16 cellular contexts compared by ENCODE assay signal in the genomic region with DNA sequence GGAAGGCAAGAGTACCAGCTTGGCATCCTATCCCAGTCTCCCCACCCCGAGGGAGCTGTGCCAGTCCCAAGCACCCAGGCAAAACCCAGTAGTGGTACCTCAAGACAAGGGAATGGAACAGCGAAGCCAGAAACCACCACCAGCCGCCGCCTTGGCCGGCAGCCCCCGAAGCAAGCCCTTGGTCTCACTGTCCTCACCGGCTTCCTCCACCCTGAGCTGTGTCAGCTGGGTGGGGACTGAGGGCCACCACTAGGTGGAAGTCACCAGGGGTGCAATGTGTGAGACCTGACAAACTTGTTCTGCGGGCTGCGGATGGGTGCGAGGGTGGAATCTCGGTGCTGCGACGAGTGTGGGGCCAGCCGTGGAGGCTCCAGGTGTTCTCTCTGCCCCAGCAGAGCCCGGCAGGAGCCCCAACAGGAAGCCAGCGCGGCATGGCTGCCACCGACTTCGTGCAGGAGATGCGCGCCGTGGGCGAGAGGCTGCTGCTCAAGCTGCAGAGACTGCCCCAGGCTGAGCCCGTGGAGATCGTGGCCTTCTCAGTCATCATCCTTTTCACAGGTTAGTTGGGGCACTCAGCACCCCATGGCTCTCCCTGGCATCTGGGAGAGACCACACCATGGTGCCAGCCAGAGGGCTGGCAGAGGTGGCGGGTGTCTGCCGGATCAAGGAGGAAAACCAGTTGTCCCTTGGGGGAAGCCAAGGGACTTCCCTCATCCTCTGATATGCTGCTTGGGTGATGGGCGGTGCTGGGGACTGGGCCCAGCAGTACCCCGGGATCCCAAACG. TPM values are rescaled to one million over a fixed set of nuclear protein-coding genes. Genes with fewer than 3 reads are reported as not detected.
DNase-seq lines count a peak whose midpoint lies in the region; ATAC-seq and TF ChIP-seq lines count a peak whose summit lies in the region.
"Had no signal": no experiment of that assay in that cellular context is flagged by ENCODE, and none has a peak within 500 bp of the region (broad histone marks: within the 10 kb centered on the region; RNA-seq: fewer than 3 reads in every experiment).

No MANE protein-coding gene starts in this region.

- H3K4me1 Mint-ChIP-seq in WTC11, result peaks cover 18% of the 10 kb centered on the region
- H3K4me1 Mint-ChIP-seq: CD4-positive, CD25-positive, alpha-beta regulatory T cell had no signal

- 0 out of 2 replicates have a peak overlapping the region, but pooled peaks have one; percentile 32 for H3K27ac Mint-ChIP-seq in WTC11
- H3K27ac Mint-ChIP-seq: activated T-helper 1 cell treated with anti-CD3 and anti-CD28 coated beads, Interleukin-12 subunit alpha, Interleukin-12 subunit beta, Interleukin-2, Interleukin-4 antibody, amounts not matched to agents 30 ng/mL and 10 ng/mL and 1 ng/mL, durations not matched to agents 14 hours and 24 hours and 36 hours; CD4-positive, CD25-positive, alpha-beta regulatory T cell; GM23338 had no signal

- POLR2A ChIA-PET in WTC11 (lab: Charles Lee), result no interaction called here

- no peaks in the 10 kb centered on the region for H3K9me3 Mint-ChIP-seq in WTC11
- H3K9me3 Mint-ChIP-seq: activated T-helper 1 cell treated with anti-CD3 and anti-CD28 coated beads, Interleukin-12 subunit alpha, Interleukin-12 subunit beta, Interleukin-2, Interleukin-4 antibody, amounts not matched to agents 30 ng/mL and 10 ng/mL and 1 ng/mL, durations not matched to agents 14 hours and 24 hours and 36 hours; GM23338 had no signal

- 45 to 67% methylated on average over 9 to 10 of the region's 30 CpGs for WGBS in thyroid gland, 2 donors

- H3K27me3 ChIP-seq in H7 (ENCODE audit: control insufficient read depth, insufficient read depth, low read length) (no peaks in the 10 kb centered on the region), thyroid gland (no peaks in the 10 kb centered on the region)

- H3K4me3 ChIP-seq in H7 (ENCODE audit: insufficient read depth, low read depth, low read length) (no peak overlapping the region), thyroid gland (replicated peaks in 1 of 3) (peak overlapping the region in 2 of 3 donors; percentile 8 to 15)
- H3K4me3 ChIP-seq: GM23338 had no signal

- H3K36me3 Mint-ChIP-seq in WTC11, result no peaks in the 10 kb centered on the region

- H3K9me3 ChIP-seq in thyroid gland, result no peaks in the 10 kb centered on the region

- peaks cover 66 to 96% of the 10 kb centered on the region in 2 donors for H3K4me1 ChIP-seq in thyroid gland

- peak in 1 of 2 donors; percentile 79 for TF ChIP-seq POLR2A in thyroid gland (IDR thresholded peaks at IDR 0.05)

- intact Hi-C loops in thyroid gland (cut with DNase I), result no loop called here

- DNase-seq in H7, result peak; percentile 56
- DNase-seq in WTC11 (ENCODE audit: low spot score), result no peak
- peak; percentile 49 for DNase-seq in left lobe of liver (ENCODE audit: low spot score)
- DNase-seq in thyroid gland, result peak; percentile 97
- DNase-seq in NCI-H2081 (lab: John Stamatoyannopoulos, UW), result no peak
- no peak for DNase-seq in anterior cingulate cortex (lab: John Stamatoyannopoulos, UW)
- DNase-seq: activated CD4-positive, alpha-beta T cell treated with anti-CD3 and anti-CD28 coated beads, Interleukin-2, amount 50 U/mL, for 4 hours; CD4-positive, CD25-positive, alpha-beta regulatory T cell; GF-D8; NCI-H1436; NCI-H526 treated with DMSO at 0.1 percent for 48 hours; T1000 had no signal

- no peak overlapping the region for H3K4me3 Mint-ChIP-seq in WTC11
- H3K4me3 Mint-ChIP-seq: activated T-helper 1 cell treated with anti-CD3 and anti-CD28 coated beads, Interleukin-12 subunit alpha, Interleukin-12 subunit beta, Interleukin-2, Interleukin-4 antibody, amounts not matched to agents 30 ng/mL and 10 ng/mL and 1 ng/mL, durations not matched to agents 14 hours and 24 hours and 36 hours; CD4-positive, CD25-positive, alpha-beta regulatory T cell; GM23338 had no signal

- ATAC-seq in WTC11 (no peak), left lobe of liver (no peak), HG03025 (IDR thresholded peaks at IDR 0.05; ENCODE audit: low FRiP score, unreplicated experiment) (no peak)
- ATAC-seq: GM23338 had no signal

- peak overlapping the region; percentile 96 to 98 (median 97) for H3K27ac ChIP-seq in thyroid gland

- H3K27me3 Mint-ChIP-seq in WTC11 (ENCODE audit: low read depth), result no peaks in the 10 kb centered on the region
- H3K27me3 Mint-ChIP-seq: CD4-positive, CD25-positive, alpha-beta regulatory T cell had no signal

- CTCF ChIA-PET in WTC11 (lab: Charles Lee), result interaction anchor here (1.6 to 5.7 kb wide), 4 partner anchors 13 to 108 kb away, joined by 4 to 37 read pairs (median 6); no protein-coding TSS in a partner anchor

- H3K36me3 ChIP-seq in H7 (replicated peaks; ENCODE audit: control insufficient read depth, insufficient read depth, low read length) (peaks cover 2% of the 10 kb centered on the region), thyroid gland (no peaks in the 10 kb centered on the region)

- TF ChIP-seq CTCF in WTC11 (IDR thresholded peaks at IDR 0.05), result no peak
- peak in 5 of 6 experiments; percentile 21 to 70 (median 59) for TF ChIP-seq CTCF in thyroid gland (IDR thresholded peaks at IDR 0.05)

TF ChIP-seq in WTC11, 78 proteins besides CTCF, POLR2A, EP300 and RAD21 (continues in another document):
- TF ChIP-seq ZNF671 (CRISPR knock-in tag; IDR thresholded peaks at IDR 0.05), result no peak
- TF ChIP-seq, protein P1, sequence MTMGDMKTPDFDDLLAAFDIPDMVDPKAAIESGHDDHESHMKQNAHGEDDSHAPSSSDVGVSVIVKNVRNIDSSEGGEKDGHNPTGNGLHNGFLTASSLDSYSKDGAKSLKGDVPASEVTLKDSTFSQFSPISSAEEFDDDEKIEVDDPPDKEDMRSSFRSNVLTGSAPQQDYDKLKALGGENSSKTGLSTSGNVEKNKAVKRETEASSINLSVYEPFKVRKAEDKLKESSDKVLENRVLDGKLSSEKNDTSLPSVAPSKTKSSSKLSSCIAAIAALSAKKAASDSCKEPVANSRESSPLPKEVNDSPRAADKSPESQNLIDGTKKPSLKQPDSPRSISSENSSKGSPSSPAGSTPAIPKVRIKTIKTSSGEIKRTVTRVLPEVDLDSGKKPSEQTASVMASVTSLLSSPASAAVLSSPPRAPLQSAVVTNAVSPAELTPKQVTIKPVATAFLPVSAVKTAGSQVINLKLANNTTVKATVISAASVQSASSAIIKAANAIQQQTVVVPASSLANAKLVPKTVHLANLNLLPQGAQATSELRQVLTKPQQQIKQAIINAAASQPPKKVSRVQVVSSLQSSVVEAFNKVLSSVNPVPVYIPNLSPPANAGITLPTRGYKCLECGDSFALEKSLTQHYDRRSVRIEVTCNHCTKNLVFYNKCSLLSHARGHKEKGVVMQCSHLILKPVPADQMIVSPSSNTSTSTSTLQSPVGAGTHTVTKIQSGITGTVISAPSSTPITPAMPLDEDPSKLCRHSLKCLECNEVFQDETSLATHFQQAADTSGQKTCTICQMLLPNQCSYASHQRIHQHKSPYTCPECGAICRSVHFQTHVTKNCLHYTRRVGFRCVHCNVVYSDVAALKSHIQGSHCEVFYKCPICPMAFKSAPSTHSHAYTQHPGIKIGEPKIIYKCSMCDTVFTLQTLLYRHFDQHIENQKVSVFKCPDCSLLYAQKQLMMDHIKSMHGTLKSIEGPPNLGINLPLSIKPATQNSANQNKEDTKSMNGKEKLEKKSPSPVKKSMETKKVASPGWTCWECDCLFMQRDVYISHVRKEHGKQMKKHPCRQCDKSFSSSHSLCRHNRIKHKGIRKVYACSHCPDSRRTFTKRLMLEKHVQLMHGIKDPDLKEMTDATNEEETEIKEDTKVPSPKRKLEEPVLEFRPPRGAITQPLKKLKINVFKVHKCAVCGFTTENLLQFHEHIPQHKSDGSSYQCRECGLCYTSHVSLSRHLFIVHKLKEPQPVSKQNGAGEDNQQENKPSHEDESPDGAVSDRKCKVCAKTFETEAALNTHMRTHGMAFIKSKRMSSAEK (CRISPR knock-in tag; IDR thresholded peaks at IDR 0.05; ENCODE audit: borderline replicate concordance), result no peak
- no peak for TF ChIP-seq ZNF138 (CRISPR knock-in tag; conservative IDR thresholded peaks at IDR 0.05)
- no peak for TF ChIP-seq CREB1 (CRISPR knock-in tag; IDR thresholded peaks at IDR 0.05)

RNA-seq across cellular contexts. Expression of a gene that starts 6.7 kb away (rescaled TPM):
- total RNA-seq in H7 (2014; rRNA removed; shearing (Covaris generic)), result 0.11 TPM in 1 of 2 replicates, not detected in the other
- 0.05 TPM in 1 of 3 replicates, not detected in the others for total RNA-seq in WTC11 (2021)
- total RNA-seq in left lobe of liver, result 0.13 TPM
- 10 to 100 TPM in 2 of 4 donors, 1 to 10 TPM in 2; 2.3 to 13.6 (median 7.9) TPM for total RNA-seq in thyroid gland
- total RNA-seq: activated T-helper 1 cell treated with anti-CD3 and anti-CD28 coated beads, Interleukin-12 subunit alpha, Interleukin-12 subunit beta, Interleukin-2, Interleukin-4 antibody, amounts not matched to agents 30 ng/mL and 10 ng/mL and 1 ng/mL, durations not matched to agents 14 hours and 24 hours and 36 hours; GM23338; pulmonary artery endothelial cell had no signal

RNA-seq across cellular contexts. Expression of a gene that starts 27.0 kb away (rescaled TPM):
- total RNA-seq in H7 (2014; rRNA removed; shearing (Covaris generic)), result 36.3 and 40.0 TPM in 2 replicates
- total RNA-seq in WTC11 (2021), result 48.9 to 53.1 TPM (median 51.0 TPM) in 3 replicates
- total RNA-seq in left lobe of liver, result 26.0 TPM
- total RNA-seq in thyroid gland, result 10 to 100 TPM; 41.9 to 91.8 (median 70.1) TPM

RNA-seq across cellular contexts. Expression of a gene that starts 27.2 kb away (rescaled TPM):
- 52.9 and 61.3 TPM in 2 replicates for total RNA-seq in H7 (2014; rRNA removed; shearing (Covaris generic))
- total RNA-seq in WTC11 (2021) (67.5 to 86.8 TPM (median 72.0 TPM) in 3 replicates), left lobe of liver (31.6 TPM), thyroid gland (10 to 100 TPM; 52.5 to 83.6 (median 72.7) TPM)

RNA-seq across cellular contexts. Expression of a gene that starts 52.4 kb away (rescaled TPM):
- 9.9 and 14.6 TPM in 2 replicates for total RNA-seq in H7 (2014; rRNA removed; shearing (Covaris generic))
- 35.6 to 51.1 TPM (median 51.0 TPM) in 3 replicates for total RNA-seq in WTC11 (2021)
- 34.2 TPM for total RNA-seq in left lobe of liver
- 100 to 1,000 TPM in 2 of 4 donors, 10 to 100 TPM in 2; 64.9 to 209 (median 120) TPM for total RNA-seq in thyroid gland

Comparison
In these comparisons a context has a peak if more than half of its experiments do, and no peak if none do; other contexts are left out.
1. DNase-seq: peak in H7 (single experiment), left lobe of liver (single experiment) and thyroid gland (2 of 2); none in WTC11 (single experiment), NCI-H2081 (0 of 2) and anterior cingulate cortex (0 of 58).